24 cellular contexts compared by ENCODE assay signal in the genomic region with DNA sequence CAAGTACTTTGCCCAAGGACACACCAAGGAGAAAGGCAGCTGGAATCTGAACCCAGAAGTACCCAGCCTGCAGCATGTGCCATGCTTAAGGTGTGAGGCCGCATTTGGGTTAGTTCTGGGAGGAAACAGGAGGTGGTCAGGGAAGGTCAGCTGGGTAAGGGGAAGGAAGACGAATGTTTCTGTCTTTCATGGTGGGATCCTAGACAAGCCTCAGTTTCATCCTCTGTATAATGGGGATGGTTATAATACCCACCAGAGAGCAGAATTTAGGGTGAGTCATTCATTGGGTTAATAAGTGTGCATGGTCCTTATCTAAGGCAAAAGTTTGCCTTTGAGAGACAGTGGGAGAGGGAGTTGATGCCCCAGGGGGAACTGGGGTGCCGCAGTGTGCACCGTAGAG. TPM values are rescaled to one million over a fixed set of nuclear protein-coding genes. Genes with fewer than 3 reads are reported as not detected.
"Had no signal": no experiment of that assay in that cellular context is flagged by ENCODE, and none has a peak within 500 bp of the region (broad histone marks: within the 10 kb centered on the region; RNA-seq: fewer than 3 reads in every experiment).

No MANE protein-coding gene starts in this region.

- ATAC-seq: gastroesophageal sphincter; heart right ventricle; left lung; stimulated activated memory B cell treated with anti-CD40 and anti-IgM and Interleukin-4, amounts not matched to agents 10 μg/mL and 1 μg/mL and 100 μg/mL, for 72 hours; upper lobe of right lung had no signal

- DNase-seq: activated CD4-positive, alpha-beta T cell treated with anti-CD3 and anti-CD28 coated beads for 1 hour; activated CD4-positive, alpha-beta T cell treated with anti-CD3 and anti-CD28 coated beads, Interleukin-2, amount 50 U/mL, for 48 hours; activated naive CD4-positive, alpha-beta T cell treated with Interleukin-2 at 50 U/mL for 16 hours; activated naive CD8-positive, alpha-beta T cell treated with anti-CD3 and anti-CD28 coated beads, Interleukin-2, amount 10 ng/mL, durations not matched to agents 7 days and 5 days; activated T-cell treated with anti-CD3 and anti-CD28 coated beads, Interleukin-2, amount 50 U/mL, for 1 hour; brain microvascular endothelial cell; effector CD4-positive, alpha-beta T cell; heart right ventricle; mammary epithelial cell; sigmoid colon; stimulated activated CD4-positive, alpha-beta T cell treated with anti-CD3 and anti-CD28 coated beads, Interleukin-4, amount 100 ng/mL, for 24 hours; T-helper 1 cell; upper lobe of right lung had no signal

- H3K27me3 ChIP-seq: brain microvascular endothelial cell, upper lobe of right lung had no signal

- H3K9me3 Mint-ChIP-seq: activated naive CD8-positive, alpha-beta T cell treated with anti-CD3 and anti-CD28 coated beads, Interleukin-2, amount 10 ng/mL, durations not matched to agents 7 days and 5 days; activated T-helper 2 cell treated with anti-CD3 and anti-CD28 coated beads, Interferon-gamma antibody, Interleukin-2, Interleukin-4, amounts not matched to agents 10 μg/mL and 5 μg/mL and 100 μg/mL, durations not matched to agents 14 hours and 24 hours and 36 hours; central memory CD8-positive, alpha-beta T cell; stimulated activated memory B cell treated with anti-CD40 and anti-IgM and Interleukin-4, amounts not matched to agents 10 μg/mL and 1 μg/mL and 100 μg/mL, for 72 hours had no signal

- H3K27me3 Mint-ChIP-seq: activated naive CD8-positive, alpha-beta T cell treated with anti-CD3 and anti-CD28 coated beads, Interleukin-2, amount 10 ng/mL, durations not matched to agents 7 days and 5 days had no signal

- H3K36me3 ChIP-seq: sigmoid colon, thoracic aorta had no signal

- H3K4me3 ChIP-seq: coronary artery, esophagus muscularis mucosa, gastroesophageal sphincter, heart right ventricle, left lung, sigmoid colon, thoracic aorta, upper lobe of right lung had no signal

- H3K4me3 Mint-ChIP-seq: activated naive CD8-positive, alpha-beta T cell treated with anti-CD3 and anti-CD28 coated beads, Interleukin-2, amount 10 ng/mL, durations not matched to agents 7 days and 5 days had no signal

- FAIRE-seq: endothelial cell of umbilical vein had no signal

- H3K27ac Mint-ChIP-seq: activated T-helper 2 cell treated with anti-CD3 and anti-CD28 coated beads, Interferon-gamma antibody, Interleukin-2, Interleukin-4, amounts not matched to agents 10 μg/mL and 5 μg/mL and 100 μg/mL, durations not matched to agents 14 hours and 24 hours and 36 hours; stimulated activated memory B cell treated with anti-CD40 and anti-IgM and Interleukin-4, amounts not matched to agents 10 μg/mL and 1 μg/mL and 100 μg/mL, for 72 hours had no signal

RNA-seq across cellular contexts. Expression of a gene that starts 24.0 kb away (rescaled TPM):
- total RNA-seq: activated naive CD8-positive, alpha-beta T cell treated with anti-CD3 and anti-CD28 coated beads, Interleukin-2, amount 10 ng/mL, durations not matched to agents 7 days and 5 days; activated T-helper 2 cell treated with anti-CD3 and anti-CD28 coated beads, Interferon-gamma antibody, Interleukin-2, Interleukin-4, amounts not matched to agents 10 μg/mL and 5 μg/mL and 100 μg/mL, durations not matched to agents 14 hours and 24 hours and 36 hours; endothelial cell of umbilical vein; gastroesophageal sphincter; kidney epithelial cell; mammary epithelial cell; myocyte; sigmoid colon; thoracic aorta had no signal

RNA-seq across cellular contexts. Expression of a gene that starts 25.2 kb away (rescaled TPM):
- total RNA-seq: activated naive CD8-positive, alpha-beta T cell treated with anti-CD3 and anti-CD28 coated beads, Interleukin-2, amount 10 ng/mL, durations not matched to agents 7 days and 5 days; activated T-helper 2 cell treated with anti-CD3 and anti-CD28 coated beads, Interferon-gamma antibody, Interleukin-2, Interleukin-4, amounts not matched to agents 10 μg/mL and 5 μg/mL and 100 μg/mL, durations not matched to agents 14 hours and 24 hours and 36 hours; mammary epithelial cell; myocyte had no signal

RNA-seq across cellular contexts. Expression of a gene that starts 42.0 kb away (rescaled TPM):
- total RNA-seq: activated naive CD8-positive, alpha-beta T cell treated with anti-CD3 and anti-CD28 coated beads, Interleukin-2, amount 10 ng/mL, durations not matched to agents 7 days and 5 days; activated T-helper 2 cell treated with anti-CD3 and anti-CD28 coated beads, Interferon-gamma antibody, Interleukin-2, Interleukin-4, amounts not matched to agents 10 μg/mL and 5 μg/mL and 100 μg/mL, durations not matched to agents 14 hours and 24 hours and 36 hours; endothelial cell of umbilical vein; esophagus muscularis mucosa; gastroesophageal sphincter; heart right ventricle; kidney epithelial cell; left lung; sigmoid colon; thoracic aorta; upper lobe of right lung had no signal
